In genomic region chr2:139867601-139868226, GRCh38 we compare ENCODE assay signal across 29 cellular contexts.
DNase-seq lines count a peak whose midpoint lies in the region; ATAC-seq, FAIRE-seq and TF ChIP-seq lines count a peak whose summit lies in the region.
"Had no signal": no experiment of that assay in that cellular context is flagged by ENCODE, and none has a peak within 500 bp of the region (broad histone marks: within the 10 kb centered on the region; RNA-seq: fewer than 3 reads in every experiment).

No MANE protein-coding gene starts in this region.

- H3K36me3 ChIP-seq in OCI-LY3 (replicated peaks; ENCODE audit: low read depth, low read length) (no peaks in the 10 kb centered on the region), pancreas (no peaks in the 10 kb centered on the region)

- H3K4me1 ChIP-seq in OCI-LY3 (ENCODE audit: low read length) (peaks cover 3% of the 10 kb centered on the region; the same call in 1 of the 2 replicates), foreskin keratinocyte (no peaks in the 10 kb centered on the region), pancreas (no peaks in the 10 kb centered on the region)
- H3K4me1 ChIP-seq: A549, Caco-2 had no signal

- no peak overlapping the region for H3K4me3 ChIP-seq in OCI-LY3 (ENCODE audit: low read length)
- H3K4me3 ChIP-seq in pancreas, result no peak overlapping the region
- H3K4me3 ChIP-seq: A549, SK-N-MC had no signal

- H3K9me3 ChIP-seq in OCI-LY3 (ENCODE audit: insufficient read depth, low read length), result no peaks in the 10 kb centered on the region
- H3K9me3 ChIP-seq in pancreas, result no peaks in the 10 kb centered on the region
- H3K9me3 ChIP-seq: A549 had no signal

- no peak overlapping the region for H3K4me2 ChIP-seq in OCI-LY3 (ENCODE audit: low read length)
- H3K4me2 ChIP-seq: A549 had no signal

- no peak overlapping the region for H3K9ac ChIP-seq in OCI-LY3 (ENCODE audit: low read length)

- peak overlapping the region; percentile 27; the same call in 1 of the 2 replicates for H2AFZ ChIP-seq in OCI-LY3 (ENCODE audit: low read depth, low read length)

- ATAC-seq in foreskin keratinocyte (peak; percentile 46), GM18858 (IDR thresholded peaks at IDR 0.05; ENCODE audit: unreplicated experiment) (no peak), Right ventricle myocardium inferior (no peak), pancreas (no peak)
- ATAC-seq: A549, Panc1 had no signal

- H3K27ac ChIP-seq in OCI-LY3 (ENCODE audit: low read length) (no peak overlapping the region), foreskin keratinocyte (no peak overlapping the region), pancreas (no peak overlapping the region)
- H3K27ac ChIP-seq: A549, RWPE1, SK-N-MC had no signal

- no peaks in the 10 kb centered on the region for H3K79me2 ChIP-seq in OCI-LY3 (ENCODE audit: low read length)

- no peak for TF ChIP-seq CTCF in OCI-LY3 (IDR thresholded peaks at IDR 0.05; ENCODE audit: low read depth, low read length)
- TF ChIP-seq CTCF in foreskin keratinocyte (conservative IDR thresholded peaks at IDR 0.05), result no peak
- TF ChIP-seq CTCF in pancreas (IDR thresholded peaks at IDR 0.05), result no peak

- H3K27me3 ChIP-seq in OCI-LY3 (ENCODE audit: low read depth, low read length) (no peaks in the 10 kb centered on the region), foreskin keratinocyte (no peaks in the 10 kb centered on the region), pancreas (no peaks in the 10 kb centered on the region)

- WGBS in pancreas, 2 donors, result 40 to 43% methylated on average over 2 of the region's 2 CpGs

- peak; percentile 30 for DNase-seq in ELR (ENCODE audit: low read depth)
- DNase-seq in UCSD-AML1 (lab: John Stamatoyannopoulos, UW; ENCODE audit: unreplicated experiment), result peak; percentile 4
- DNase-seq in foreskin keratinocyte, result peak; percentile 8 to 61
- DNase-seq in activated CD4-positive, CD25-positive, alpha-beta regulatory T cell (lab: John Stamatoyannopoulos, UW), result no peak
- no peak for DNase-seq in Right ventricle myocardium inferior (ENCODE audit: missing footprints)
- no peak for DNase-seq in pancreas
- DNase-seq: C1 segment of cervical spinal cord; Caco-2; CD4-positive, alpha-beta memory T cell; GF-D8; H9; KBM-7; MM.1S; NCI-H1048; NCI-H1417; NCI-H1694; NCI-H2029 treated with DMSO at 0.1 percent for 48 hours; NCI-H446 treated with DMSO at 0.1 percent for 48 hours; NCI-H526; NCI-H82; NK-92 treated with Interleukin-12 subunit alpha and Interleukin-12 subunit beta, amount 100 ng/mL, for 24 hours; SHP77 treated with DMSO at 0.1 percent for 48 hours had no signal

- no peak for FAIRE-seq in pancreas (lab: Jason Lieb, UNC)
- FAIRE-seq: A549, GM12892 had no signal

- intact Hi-C loops in Right ventricle myocardium inferior (cut with DNase I), result no loop called here
- intact Hi-C loops in pancreas (cut with DNase I), result no loop called here

- H4K20me1 ChIP-seq in OCI-LY3 (ENCODE audit: insufficient read depth, low read length), result no peaks in the 10 kb centered on the region

Comparison
In these comparisons a context has a peak if more than half of its experiments do, and no peak if none do; other contexts are left out.
1. DNase-seq: peak in ELR (single experiment), UCSD-AML1 (single experiment) and foreskin keratinocyte (2 of 2); none in activated CD4-positive, CD25-positive, alpha-beta regulatory T cell (0 of 4), Right ventricle myocardium inferior (single experiment) and pancreas (0 of 6).